Comparison of ENCODE assay signal across 1 cellular context in genomic region chr12:69354561-69355187, GRCh38.
TF ChIP-seq lines count a peak whose summit lies in the region.

No MANE protein-coding gene starts in this region.

TF ChIP-seq in HepG2, 621 proteins besides CTCF, POLR2A, EP300 and RAD21 (continued from another document and continues in another):
- no peak for TF ChIP-seq ZNF646 (CRISPR knock-in tag; IDR thresholded peaks at IDR 0.05)
- TF ChIP-seq ARHGAP35 (CRISPR knock-in tag; IDR thresholded peaks at IDR 0.05; ENCODE audit: borderline replicate concordance) = no peak
- peak; percentile 93; the same call in 1 of the 2 replicates for TF ChIP-seq MATR3 (CRISPR knock-in tag; IDR thresholded peaks at IDR 0.05)
- peak; percentile 42 for TF ChIP-seq NR2F2 (IDR thresholded peaks at IDR 0.05; ENCODE audit: borderline replicate concordance, low read depth)
- peak; percentile 34; the same call in 1 of the 2 replicates for TF ChIP-seq DMAP1 (CRISPR knock-in tag; IDR thresholded peaks at IDR 0.05)
- TF ChIP-seq TEAD3 (CRISPR knock-in tag; optimal IDR thresholded peaks at IDR 0.05; ENCODE audit: borderline replicate concordance) = peak; percentile 80
- TF ChIP-seq PITX1 (CRISPR knock-in tag; IDR thresholded peaks at IDR 0.05) = no peak; the same call in 1 of the 2 replicates
- peak; percentile 50; the same call in 1 of the 2 replicates for TF ChIP-seq TSC22D2 (CRISPR knock-in tag; IDR thresholded peaks at IDR 0.05; ENCODE audit: borderline replicate concordance)
- TF ChIP-seq ZNF563 (CRISPR knock-in tag; IDR thresholded peaks at IDR 0.05) = peak; percentile 42; the same call in 1 of the 2 replicates
- TF ChIP-seq THAP9 (CRISPR knock-in tag; IDR thresholded peaks at IDR 0.05; ENCODE audit: borderline replicate concordance) = no peak
- peak; percentile 67; the same call in 1 of the 2 replicates for TF ChIP-seq ZNF317 (CRISPR knock-in tag; IDR thresholded peaks at IDR 0.05)
- no peak; a peak in 1 of 4 replicates for TF ChIP-seq KLF16 (CRISPR knock-in tag; IDR thresholded peaks at IDR 0.05)
- TF ChIP-seq FOSL2 (CRISPR knock-in tag; IDR thresholded peaks at IDR 0.05) = 0 out of 2 replicates have a peak, but pooled peaks have one; percentile 8
- peak; percentile 59 for TF ChIP-seq KDM2A (CRISPR knock-in tag; IDR thresholded peaks at IDR 0.05; ENCODE audit: borderline replicate concordance, low read depth)
- TF ChIP-seq ZNF30 (CRISPR knock-in tag; IDR thresholded peaks at IDR 0.05) = no peak
- no peak for TF ChIP-seq HES4 (CRISPR knock-in tag; IDR thresholded peaks at IDR 0.05; ENCODE audit: borderline replicate concordance)
- peak; percentile 84; the same call in 1 of the 2 replicates for TF ChIP-seq IKZF5 (CRISPR knock-in tag; IDR thresholded peaks at IDR 0.05)
- no peak for TF ChIP-seq ZNF549 (CRISPR knock-in tag; IDR thresholded peaks at IDR 0.05)
- peak; percentile 83 for TF ChIP-seq HOXD1 (CRISPR knock-in tag; IDR thresholded peaks at IDR 0.05)
- 0 out of 2 replicates have a peak, but pooled peaks have one; percentile 29 for TF ChIP-seq ZSCAN29 (CRISPR knock-in tag; conservative IDR thresholded peaks at IDR 0.05)
- no peak for TF ChIP-seq ZNF687 (CRISPR knock-in tag; IDR thresholded peaks at IDR 0.05)
- TF ChIP-seq TFDP2 (CRISPR knock-in tag; IDR thresholded peaks at IDR 0.05) = peak; percentile 57
- TF ChIP-seq HOXA9 (CRISPR knock-in tag; IDR thresholded peaks at IDR 0.05; ENCODE audit: borderline replicate concordance) = peak; percentile 95
- TF ChIP-seq ATAD3A (CRISPR knock-in tag; IDR thresholded peaks at IDR 0.05) = no peak
- TF ChIP-seq SMAD3 (CRISPR knock-in tag; IDR thresholded peaks at IDR 0.05) = peak; percentile 38; the same call in 1 of the 2 replicates
- TF ChIP-seq BHLHE40 (IDR thresholded peaks at IDR 0.05; ENCODE audit: low read length) = no peak
- no peak for TF ChIP-seq ZNF501 (CRISPR knock-in tag; IDR thresholded peaks at IDR 0.05)
- peak; percentile 84; the same call in 1 of the 2 replicates for TF ChIP-seq ZNF614 (CRISPR knock-in tag; IDR thresholded peaks at IDR 0.05; ENCODE audit: borderline replicate concordance)
- no peak for TF ChIP-seq E2F2 (CRISPR knock-in tag; IDR thresholded peaks at IDR 0.05; ENCODE audit: borderline replicate concordance)
- no peak for TF ChIP-seq DDIT3 (CRISPR knock-in tag; IDR thresholded peaks at IDR 0.05)
- TF ChIP-seq NFAT5 (CRISPR knock-in tag; IDR thresholded peaks at IDR 0.05) = peak; percentile 80; the same call in 1 of the 2 replicates
- TF ChIP-seq EEA1 (CRISPR knock-in tag; IDR thresholded peaks at IDR 0.05; ENCODE audit: borderline replicate concordance) = no peak
- TF ChIP-seq SIN3B (IDR thresholded peaks at IDR 0.05; ENCODE audit: low read length) = no peak
- TF ChIP-seq ZNF740 (CRISPR knock-in tag; IDR thresholded peaks at IDR 0.05) = peak; percentile 80
